24 cellular contexts compared by ENCODE assay signal in genomic region chr1:201356701-201357100, GRCh38. TPM values are rescaled to one million over a fixed set of nuclear protein-coding genes. Genes with fewer than 3 reads are reported as not detected.
A peak's percentile ranks its signal among the peaks of the same experiment; 100 is the strongest.
DNase-seq lines count a peak whose midpoint lies in the region; ATAC-seq, FAIRE-seq and TF ChIP-seq lines count a peak whose summit lies in the region.
"Had no signal": no experiment of that assay in that cellular context is flagged by ENCODE, and none has a peak within 500 bp of the region (broad histone marks: within the 10 kb centered on the region; RNA-seq: fewer than 3 reads in every experiment).

No MANE protein-coding gene starts in this region.

- peaks cover 12% of the 10 kb centered on the region for H3K4me1 Mint-ChIP-seq in chondrocyte (ENCODE audit: low read depth)
- H3K4me1 Mint-ChIP-seq: CD8-positive, alpha-beta memory T cell had no signal

- DNase-seq in chondrocyte (ENCODE audit: low spot score) (peak; percentile 29), heart left ventricle (peak in 2 of 5 donors; percentile 20 to 50), kidney (peak; percentile 39), upper lobe of right lung (peak; percentile 22), NCI-H1048 (lab: John Stamatoyannopoulos, UW) (no peak), HEK293T (ENCODE audit: extremely low spot score) (no peak), inferior parietal cortex (ENCODE audit: extremely low spot score) (no peak)
- DNase-seq: Calu3; CD8-positive, alpha-beta memory T cell; NCI-H1694; NCI-H2081 treated with DMSO at 0.1 percent for 48 hours; NCI-H446; NCI-H526; SHP77 had no signal

- peak in 1 of 2 donors; percentile 33 for TF ChIP-seq POLR2A in heart left ventricle (IDR thresholded peaks at IDR 0.05)

- WGBS in heart left ventricle, 4 donors = 58 to 72% (median 67%) methylated on average over 10 to 11 of the region's 11 CpGs

- intact Hi-C loops in heart left ventricle (cut with DNase I) (loop anchor here in 1 of 10 donors (5.0 kb wide), 1 partner anchor 56 kb away; no protein-coding TSS in a partner anchor), kidney (cut with DNase I) (no loop called here), upper lobe of right lung (cut with DNase I) (no loop called here)

- CTCF ChIA-PET in HEK293T (lab: Yijun Ruan, JAX) = no interaction called here

- POLR2A ChIA-PET in HEK293T (lab: Yijun Ruan, JAX) = no interaction called here

- H3K27me3 Mint-ChIP-seq in chondrocyte (ENCODE audit: low read depth) = peaks cover 9% of the 10 kb centered on the region

- H3K9ac ChIP-seq in kidney (ENCODE audit: low read length in 2 of 2) = no peak overlapping the region
- H3K9ac ChIP-seq: KMS-11 had no signal

- H3K4me3 ChIP-seq in heart left ventricle (no peak overlapping the region), kidney (ENCODE audit: low read length in 2 of 2) (no peak overlapping the region), upper lobe of right lung (no peak overlapping the region)
- H3K4me3 ChIP-seq: GM23338, HAP-1, SK-N-MC had no signal

- peak overlapping the region in 3 of 12 donors; percentile 6 to 24 (median 9) for H3K27ac ChIP-seq in heart left ventricle
- H3K27ac ChIP-seq in kidney (ENCODE audit: low read depth in 2 of 2, low read length in 2 of 2) = no peak overlapping the region
- no peak overlapping the region for H3K27ac ChIP-seq in upper lobe of right lung
- H3K27ac ChIP-seq: C4-2B, KMS-11, SK-N-MC had no signal

- peaks cover 3% of the 10 kb centered on the region for H3K36me3 Mint-ChIP-seq in chondrocyte (ENCODE audit: low read depth)
- H3K36me3 Mint-ChIP-seq: CD8-positive, alpha-beta memory T cell had no signal

- H3K9me3 Mint-ChIP-seq in chondrocyte (ENCODE audit: low read depth) = no peaks in the 10 kb centered on the region
- H3K9me3 Mint-ChIP-seq: CD8-positive, alpha-beta memory T cell; GM23338 had no signal

- H3K4me3 Mint-ChIP-seq in chondrocyte (ENCODE audit: unreplicated experiment) = no peak overlapping the region
- H3K4me3 Mint-ChIP-seq: CD8-positive, alpha-beta memory T cell; GM23338 had no signal

- no peaks in the 10 kb centered on the region for H3K27me3 ChIP-seq in heart left ventricle
- no peaks in the 10 kb centered on the region for H3K27me3 ChIP-seq in upper lobe of right lung

- peaks cover 0 to 12% (median 0%) of the 10 kb centered on the region in 12 donors for H3K4me1 ChIP-seq in heart left ventricle
- peaks cover 0 to 3% of the 10 kb centered on the region in 2 donors for H3K4me1 ChIP-seq in kidney (ENCODE audit: control insufficient read depth in 1 of 2, insufficient read depth in 1 of 2, low read depth in 1 of 2, low read length in 2 of 2)
- H3K4me1 ChIP-seq in upper lobe of right lung = no peaks in the 10 kb centered on the region
- H3K4me1 ChIP-seq: HAP-1 had no signal

- no peak overlapping the region for H3K27ac Mint-ChIP-seq in chondrocyte (ENCODE audit: unreplicated experiment)
- H3K27ac Mint-ChIP-seq: CD8-positive, alpha-beta memory T cell; GM23338 had no signal

- ATAC-seq in heart left ventricle (peak; percentile 2 to 11 (median 8)), upper lobe of right lung (no peak)
- ATAC-seq: GM23338 had no signal

- TF ChIP-seq CTCF in chondrocyte (IDR thresholded peaks at IDR 0.05) (no peak), heart left ventricle (IDR thresholded peaks at IDR 0.05) (no peak), kidney (IDR thresholded peaks at IDR 0.05; ENCODE audit: borderline replicate concordance, extremely low read depth, insufficient read depth) (no peak), upper lobe of right lung (IDR thresholded peaks at IDR 0.05) (no peak)

- FAIRE-seq in kidney (lab: Jason Lieb, UNC) = no peak
- FAIRE-seq: A204.1, G401.6, GM12892 had no signal

- H3K36me3 ChIP-seq in heart left ventricle (peaks cover 0 to 32% (median 22%) of the 10 kb centered on the region in 9 donors), kidney (ENCODE audit: control insufficient read depth in 1 of 2, insufficient read depth in 2 of 2, low read length in 2 of 2) (no peaks in the 10 kb centered on the region), upper lobe of right lung (no peaks in the 10 kb centered on the region)
- H3K36me3 ChIP-seq: HAP-1 had no signal

- H3K9me3 ChIP-seq in heart left ventricle (no peaks in the 10 kb centered on the region), kidney (ENCODE audit: control insufficient read depth in 1 of 2, low read length in 2 of 2) (no peaks in the 10 kb centered on the region), upper lobe of right lung (no peaks in the 10 kb centered on the region)
- H3K9me3 ChIP-seq: HAP-1 had no signal

TF ChIP-seq in HEK293T, 16 proteins besides CTCF, POLR2A, EP300 and RAD21:
- TF ChIP-seq LEF1 (IDR thresholded peaks at IDR 0.05; ENCODE audit: borderline replicate concordance) = no peak
- TF ChIP-seq TARDBP (IDR thresholded peaks at IDR 0.05) = no peak
- TF ChIP-seq HDGF (IDR thresholded peaks at IDR 0.05; ENCODE audit: borderline replicate concordance) = no peak
- no peak for TF ChIP-seq PKNOX1 (IDR thresholded peaks at IDR 0.05)
- no peak for TF ChIP-seq SUZ12 (IDR thresholded peaks at IDR 0.05)
- TF ChIP-seq SP1 (IDR thresholded peaks at IDR 0.05) = no peak
- no peak for TF ChIP-seq ELF4 (IDR thresholded peaks at IDR 0.05)
- TF ChIP-seq FOXM1 (IDR thresholded peaks at IDR 0.05; ENCODE audit: borderline replicate concordance) = no peak
- no peak for TF ChIP-seq ARNT (IDR thresholded peaks at IDR 0.05)
- no peak for TF ChIP-seq NFRKB (IDR thresholded peaks at IDR 0.05)
- no peak for TF ChIP-seq L3MBTL2 (conservative IDR thresholded peaks at IDR 0.05)
- TF ChIP-seq BHLHE40 (IDR thresholded peaks at IDR 0.05; ENCODE audit: borderline replicate concordance) = no peak
- no peak for TF ChIP-seq ZNF384 (IDR thresholded peaks at IDR 0.05)
- no peak for TF ChIP-seq FOXK2 (IDR thresholded peaks at IDR 0.05)
- no peak for TF ChIP-seq CTBP1 (IDR thresholded peaks at IDR 0.05; ENCODE audit: borderline replicate concordance)
- no peak for TF ChIP-seq FOXA1 (IDR thresholded peaks at IDR 0.05)

RNA-seq across cellular contexts. Expression of gene TNNT2, which starts 20.8 kb away (rescaled TPM):
- total RNA-seq in chondrocyte (20.3 to 21.6 TPM (median 21.2 TPM) in 3 replicates), heart left ventricle (1,000 to 10,000 TPM; 5,987 to 9,948 (median 7,621) TPM), kidney (2.1 TPM), upper lobe of right lung (6.4 TPM)
- polyA plus RNA-seq in heart left ventricle (over 10,000 TPM in 1 of 2 donors, 1,000 to 10,000 TPM in 1; 9,964 to 28,496 TPM), kidney (ENCODE audit: insufficient read depth, low read depth, low replicate concordance) (117 TPM)
- total RNA-seq: CD8-positive, alpha-beta memory T cell; Daoy; HT1080 had no signal
- polyA plus RNA-seq: CD8-positive, alpha-beta memory T cell had no signal

RNA-seq across cellular contexts. Expression of gene LAD1, which starts 42.4 kb away (rescaled TPM):
- total RNA-seq in chondrocyte (0.17 to 0.34 TPM in 2 of 3 replicates, not detected in the other), heart left ventricle (10 to 100 TPM in 2 of 9 donors, 1 to 10 TPM in 7; 2.0 to 99.2 (median 6.4) TPM), kidney (72.6 TPM), upper lobe of right lung (42.6 TPM)
- polyA plus RNA-seq in heart left ventricle (10 to 100 TPM in 1 of 2 donors, 1 to 10 TPM in 1; 6.9 to 49.3 TPM), kidney (ENCODE audit: insufficient read depth, low read depth, low replicate concordance) (70.7 TPM)
- total RNA-seq: CD8-positive, alpha-beta memory T cell; HT1080 had no signal
- polyA plus RNA-seq: CD8-positive, alpha-beta memory T cell had no signal

Comparison
In these comparisons a context has a peak if more than half of its experiments do, and no peak if none do; other contexts are left out.
1. DNase-seq: peak in chondrocyte (single experiment), kidney (single experiment) and upper lobe of right lung (single experiment); none in NCI-H1048 (single experiment), HEK293T (single experiment) and inferior parietal cortex (single experiment).
2. RNA of gene TNNT2, which starts 20.8 kb away (total RNA-seq): 5,987 to 9,948 TPM in heart left ventricle; 20.3 to 21.6 TPM in chondrocyte, 6.4 TPM in upper lobe of right lung (single experiment) and 2.1 TPM in kidney (single experiment); every median in the first group is over 100 times any median in the second.